In the genomic region with DNA sequence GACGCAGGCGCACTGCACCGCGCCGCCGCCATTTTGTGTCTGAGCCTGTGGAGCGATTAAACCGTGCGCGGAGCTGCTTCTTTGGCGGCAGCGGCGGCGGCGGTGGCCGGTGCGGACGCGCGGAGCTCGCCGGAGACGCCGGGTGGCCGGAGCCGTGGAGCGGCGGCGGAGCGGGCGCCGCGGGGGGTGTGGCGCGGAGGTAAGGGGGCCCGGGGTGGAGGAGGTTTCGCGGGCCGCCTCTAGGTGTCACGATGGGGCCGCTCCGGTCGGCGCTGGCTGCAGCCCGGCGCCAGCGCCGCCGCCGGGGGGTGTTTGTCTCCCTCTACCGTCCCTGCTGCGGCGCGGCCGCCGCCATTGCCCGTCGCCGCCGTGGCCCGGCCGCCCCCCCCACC, we compare ENCODE assay signal across 8 cellular contexts. TPM values are rescaled to one million over a fixed set of nuclear protein-coding genes. Genes with fewer than 3 reads are reported as not detected.
DNase-seq lines count a peak whose midpoint lies in the region; ATAC-seq and TF ChIP-seq lines count a peak whose summit lies in the region.

A gene with protein sequence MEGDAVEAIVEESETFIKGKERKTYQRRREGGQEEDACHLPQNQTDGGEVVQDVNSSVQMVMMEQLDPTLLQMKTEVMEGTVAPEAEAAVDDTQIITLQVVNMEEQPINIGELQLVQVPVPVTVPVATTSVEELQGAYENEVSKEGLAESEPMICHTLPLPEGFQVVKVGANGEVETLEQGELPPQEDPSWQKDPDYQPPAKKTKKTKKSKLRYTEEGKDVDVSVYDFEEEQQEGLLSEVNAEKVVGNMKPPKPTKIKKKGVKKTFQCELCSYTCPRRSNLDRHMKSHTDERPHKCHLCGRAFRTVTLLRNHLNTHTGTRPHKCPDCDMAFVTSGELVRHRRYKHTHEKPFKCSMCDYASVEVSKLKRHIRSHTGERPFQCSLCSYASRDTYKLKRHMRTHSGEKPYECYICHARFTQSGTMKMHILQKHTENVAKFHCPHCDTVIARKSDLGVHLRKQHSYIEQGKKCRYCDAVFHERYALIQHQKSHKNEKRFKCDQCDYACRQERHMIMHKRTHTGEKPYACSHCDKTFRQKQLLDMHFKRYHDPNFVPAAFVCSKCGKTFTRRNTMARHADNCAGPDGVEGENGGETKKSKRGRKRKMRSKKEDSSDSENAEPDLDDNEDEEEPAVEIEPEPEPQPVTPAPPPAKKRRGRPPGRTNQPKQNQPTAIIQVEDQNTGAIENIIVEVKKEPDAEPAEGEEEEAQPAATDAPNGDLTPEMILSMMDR (plus strand): TSS at position 1 of the 392 bp plus-strand sequence. CDS start 48,307 bp downstream, outside the sequence.

- H3K4me1 ChIP-seq in left lung: peaks cover 4 to 47% of the 10 kb centered on the region in 2 donors

- no peaks in the 10 kb centered on the region for H3K36me3 ChIP-seq in left lung

- peak within 1 kb of the TSS; percentile 73 to 92 for H3K4me3 ChIP-seq in left lung

- no peaks in the 10 kb centered on the region for H3K9me3 ChIP-seq in left lung

- DNase-seq in activated T-cell treated with anti-CD3 and anti-CD28 coated beads for 24 hours (ENCODE audit: low read depth) (peak; percentile 70), NCI-H1694 (lab: John Stamatoyannopoulos, UW) (peak; percentile 35), dedifferentiated amniotic fluid mesenchymal stem cell (ENCODE audit: extremely low spot score) (peak; percentile 75), left lung (peak; percentile 86 to 95)
- no peak for DNase-seq in activated T-cell treated with anti-CD3 and anti-CD28 coated beads, Interleukin-2, amount 50 U/mL, for 48 hours
- DNase-seq in stimulated activated CD4-positive, alpha-beta T cell treated with anti-CD3 and anti-CD28 coated beads, Interleukin-4, amount 100 ng/mL, for 24 hours: peak; percentile 82

- intact Hi-C loops in left lung (cut with DNase I): loop anchor here in 1 of 2 donors (5.0 kb wide), 1 partner anchor 105 kb away; the partner anchor contains the start of genes C16orf86 and ENKD1

- H3K27me3 ChIP-seq in left lung: no peaks in the 10 kb centered on the region

- H3K27ac ChIP-seq in VCaP (peak within 1 kb of the TSS; percentile 97), left lung (peak within 1 kb of the TSS; percentile 99 to 100)

- ATAC-seq in HG02852 (IDR thresholded peaks at IDR 0.05; ENCODE audit: unreplicated experiment) (peak; percentile 42), left lung (peak; percentile 65)

- TF ChIP-seq CTCF in VCaP (conservative IDR thresholded peaks at IDR 0.05): peak; percentile 74
- TF ChIP-seq CTCF in left lung (IDR thresholded peaks at IDR 0.05): peak in 1 of 2 donors; percentile 20

RNA-seq across cellular contexts. Expression of the gene that starts here (rescaled TPM):
- 10 to 100 TPM; 27.8 to 35.1 TPM for total RNA-seq in left lung

Comparison
In these comparisons a context has a peak if more than half of its experiments do, and no peak if none do; other contexts are left out.
1. DNase-seq: peak in activated T-cell treated with anti-CD3 and anti-CD28 coated beads for 24 hours (single experiment), NCI-H1694 (single experiment), dedifferentiated amniotic fluid mesenchymal stem cell (single experiment), left lung (2 of 2) and stimulated activated CD4-positive, alpha-beta T cell treated with anti-CD3 and anti-CD28 coated beads, Interleukin-4, amount 100 ng/mL, for 24 hours (single experiment); none in activated T-cell treated with anti-CD3 and anti-CD28 coated beads, Interleukin-2, amount 50 U/mL, for 48 hours (0 of 2).